Comparison of ENCODE assay signal across 25 cellular contexts in genomic region chr9:71112866-71113265, GRCh38. TPM values are rescaled to one million over a fixed set of nuclear protein-coding genes. Genes with fewer than 3 reads are reported as not detected.
"Had no signal": no experiment of that assay in that cellular context is flagged by ENCODE, and none has a peak within 500 bp of the region (broad histone marks: within the 10 kb centered on the region; RNA-seq: fewer than 3 reads in every experiment).

No MANE protein-coding gene starts in this region.

- H3K36me3 Mint-ChIP-seq: naive thymus-derived CD4-positive, alpha-beta T cell; stimulated activated naive B cell treated with anti-CD40 and anti-IgM and Interleukin-4, amounts not matched to agents 10 μg/mL and 1 μg/mL and 100 μg/mL, for 72 hours had no signal

- H3K36me3 ChIP-seq: left lung, neural progenitor cell, sigmoid colon, suprapubic skin, transverse colon, vagina had no signal

- H3K4me3 Mint-ChIP-seq: naive thymus-derived CD4-positive, alpha-beta T cell; nephron; neural progenitor cell; stimulated activated naive B cell treated with anti-CD40 and anti-IgM and Interleukin-4, amounts not matched to agents 10 μg/mL and 1 μg/mL and 100 μg/mL, for 72 hours; stimulated activated naive CD8-positive, alpha-beta T cell treated with anti-CD3 and anti-CD28 coated beads, Interleukin-15, Interleukin-2, amounts not matched to agents 100 ng/mL and 50 ng/mL, for 24 hours had no signal

- H3K4me3 ChIP-seq: left lung, neural progenitor cell, sigmoid colon, skin epidermis, suprapubic skin, transverse colon, vagina had no signal

- FAIRE-seq: colon, frontal cortex had no signal

- H3K27me3 Mint-ChIP-seq: progenitor cell of endocrine pancreas; stimulated activated naive B cell treated with anti-CD40 and anti-IgM and Interleukin-4, amounts not matched to agents 10 μg/mL and 1 μg/mL and 100 μg/mL, for 72 hours; stimulated activated naive CD8-positive, alpha-beta T cell treated with anti-CD3 and anti-CD28 coated beads, Interleukin-15, Interleukin-2, amounts not matched to agents 100 ng/mL and 50 ng/mL, for 24 hours had no signal

- H3K79me2 ChIP-seq: parathyroid adenoma had no signal

- H2AFZ ChIP-seq: neural progenitor cell, parathyroid adenoma had no signal

- H3K4me2 ChIP-seq: neural progenitor cell had no signal

- H3K27ac ChIP-seq: left lung, neural progenitor cell, parathyroid adenoma, sigmoid colon, skin epidermis, suprapubic skin, transverse colon, vagina had no signal

- H3K4me1 ChIP-seq: left lung, parathyroid adenoma, sigmoid colon, suprapubic skin, transverse colon, vagina had no signal

- H3K9me3 Mint-ChIP-seq: nephron; stimulated activated naive B cell treated with anti-CD40 and anti-IgM and Interleukin-4, amounts not matched to agents 10 μg/mL and 1 μg/mL and 100 μg/mL, for 72 hours; stimulated activated naive CD8-positive, alpha-beta T cell treated with anti-CD3 and anti-CD28 coated beads, Interleukin-15, Interleukin-2, amounts not matched to agents 100 ng/mL and 50 ng/mL, for 24 hours had no signal

- H3K27me3 ChIP-seq: dorsolateral prefrontal cortex, left lung, neural progenitor cell, sigmoid colon, suprapubic skin, transverse colon, vagina had no signal

- H3K9me3 ChIP-seq: left lung, sigmoid colon, suprapubic skin, transverse colon, vagina had no signal

- H3K4me1 Mint-ChIP-seq: naive thymus-derived CD4-positive, alpha-beta T cell; nephron; stimulated activated naive B cell treated with anti-CD40 and anti-IgM and Interleukin-4, amounts not matched to agents 10 μg/mL and 1 μg/mL and 100 μg/mL, for 72 hours had no signal

- DNase-seq: dorsolateral prefrontal cortex; effector CD4-positive, alpha-beta T cell; hypothalamus; left cardiac atrium; left lung; mesenchymal stem cell; midbrain; naive thymus-derived CD4-positive, alpha-beta T cell; right cardiac atrium; sigmoid colon; stimulated activated CD4-positive, alpha-beta T cell treated with anti-CD3 and anti-CD28 coated beads, Interleukin-15, amount 100 ng/mL, for 24 hours; stimulated activated CD4-positive, alpha-beta T cell treated with anti-CD3 and anti-CD28 coated beads, Interleukin-2, amount 100 ng/mL, for 48 hours; stimulated activated naive B cell treated with anti-CD40 and anti-IgM and Interleukin-4, amounts not matched to agents 10 μg/mL and 1 μg/mL and 100 μg/mL, for 72 hours; transverse colon had no signal

- H3K9ac ChIP-seq: neural progenitor cell, parathyroid adenoma had no signal

- ATAC-seq: left cardiac atrium; left lung; naive thymus-derived CD4-positive, alpha-beta T cell; right cardiac atrium; stimulated activated naive B cell treated with anti-CD40 and anti-IgM and Interleukin-4, amounts not matched to agents 10 μg/mL and 1 μg/mL and 100 μg/mL, for 72 hours had no signal

- H3K27ac Mint-ChIP-seq: naive thymus-derived CD4-positive, alpha-beta T cell; nephron; neural progenitor cell; progenitor cell of endocrine pancreas; stimulated activated naive B cell treated with anti-CD40 and anti-IgM and Interleukin-4, amounts not matched to agents 10 μg/mL and 1 μg/mL and 100 μg/mL, for 72 hours; stimulated activated naive CD8-positive, alpha-beta T cell treated with anti-CD3 and anti-CD28 coated beads, Interleukin-15, Interleukin-2, amounts not matched to agents 100 ng/mL and 50 ng/mL, for 24 hours had no signal

RNA-seq across cellular contexts. Expression of gene TRPM3, which starts 8.6 kb away (rescaled TPM):
- total RNA-seq: kidney epithelial cell; naive thymus-derived CD4-positive, alpha-beta T cell had no signal
- polyA plus RNA-seq: naive thymus-derived CD4-positive, alpha-beta T cell had no signal
